In the genomic region with DNA sequence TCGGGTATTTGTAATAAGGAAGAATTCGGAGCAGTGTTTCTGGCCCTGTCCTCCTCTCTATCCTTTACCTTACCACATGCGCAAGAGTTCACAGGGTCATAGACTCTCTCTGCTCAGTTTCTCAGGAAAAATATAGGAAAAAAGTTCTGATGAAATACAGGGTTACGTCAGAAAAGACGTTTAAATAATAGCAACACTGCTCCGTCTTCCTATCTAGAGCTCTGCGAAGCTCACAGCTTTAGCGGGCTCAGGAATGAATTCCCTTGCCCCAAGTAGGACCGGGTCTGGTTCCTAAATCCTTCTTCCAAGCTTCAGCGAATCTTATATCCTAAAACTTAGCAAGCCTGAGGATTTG, we compare ENCODE assay signal across 8 cellular contexts. TPM values are rescaled to one million over a fixed set of nuclear protein-coding genes. Genes with fewer than 3 reads are reported as not detected.
DNase-seq lines count a peak whose midpoint lies in the region; TF ChIP-seq lines count a peak whose summit lies in the region.

No MANE protein-coding gene starts in this region.

- H3K4me3 ChIP-seq in Peyer's patch (peak overlapping the region; percentile 65 to 91 (median 80)), epithelial cell of proximal tubule (ENCODE audit: low read depth, low read length) (peak overlapping the region; percentile 96)

- no peak for TF ChIP-seq CTCF in Peyer's patch (IDR thresholded peaks at IDR 0.05)
- no peak for TF ChIP-seq CTCF in epithelial cell of proximal tubule (conservative IDR thresholded peaks at IDR 0.05; ENCODE audit: low read depth, low read length)
- no peak for TF ChIP-seq CTCF in progenitor cell of endocrine pancreas (IDR thresholded peaks at IDR 0.05; ENCODE audit: unreplicated experiment)

- H3K4me1 ChIP-seq in Peyer's patch, result peaks cover 0 to 32% (median 10%) of the 10 kb centered on the region in 4 donors

- H3K9me3 Mint-ChIP-seq in progenitor cell of endocrine pancreas (ENCODE audit: low read depth), result no peaks in the 10 kb centered on the region

- no peaks in the 10 kb centered on the region for H3K27me3 Mint-ChIP-seq in progenitor cell of endocrine pancreas

- TF ChIP-seq POLR2A in Peyer's patch (IDR thresholded peaks at IDR 0.05), result no peak

- H3K4me1 Mint-ChIP-seq in progenitor cell of endocrine pancreas (ENCODE audit: low read depth), result peaks cover 18% of the 10 kb centered on the region

- no peaks in the 10 kb centered on the region for H3K27me3 ChIP-seq in Peyer's patch

- H3K36me3 Mint-ChIP-seq in progenitor cell of endocrine pancreas (ENCODE audit: insufficient read depth), result peaks cover 24% of the 10 kb centered on the region

- H3K4me3 Mint-ChIP-seq in progenitor cell of endocrine pancreas (ENCODE audit: low read depth), result peak overlapping the region; percentile 100

- H3K27ac ChIP-seq in Peyer's patch, result peak overlapping the region; percentile 89 to 99 (median 91)

- H3K36me3 ChIP-seq in Peyer's patch, result peaks cover 0 to 36% (median 0%) of the 10 kb centered on the region in 3 donors

- H3K27ac Mint-ChIP-seq in progenitor cell of endocrine pancreas, result peak overlapping the region; percentile 100

- peak; percentile 10 for DNase-seq in GF-D8 (lab: John Stamatoyannopoulos, UW)
- DNase-seq in Peyer's patch, result no peak
- no peak for DNase-seq in epithelial cell of proximal tubule (ENCODE audit: low read depth)
- DNase-seq in progenitor cell of endocrine pancreas (ENCODE audit: low spot score, unreplicated experiment), result no peak
- DNase-seq in HPDE6-E6E7 (ENCODE audit: extremely low spot score), result no peak
- DNase-seq in DMS53 treated with DMSO at 0.1 percent for 48 hours (lab: John Stamatoyannopoulos, UW; ENCODE audit: unreplicated experiment), result no peak
- DNase-seq in GOT3 (lab: John Stamatoyannopoulos, UW), result no peak
- no peak for DNase-seq in D341Med (ENCODE audit: low spot score)

- H3K9me3 ChIP-seq in Peyer's patch, result no peaks in the 10 kb centered on the region

RNA-seq across cellular contexts. Expression of a gene that starts 0.4 kb away (rescaled TPM):
- 100 to 1,000 TPM in 1 of 4 donors, 10 to 100 TPM in 3; 25.4 to 101 (median 39.9) TPM for total RNA-seq in Peyer's patch
- 83.2 and 109 TPM in 2 replicates for total RNA-seq in epithelial cell of proximal tubule
- 37.1 and 37.5 TPM in 2 replicates for total RNA-seq in progenitor cell of endocrine pancreas

RNA-seq across cellular contexts. Expression of a gene that starts 0.5 kb away (rescaled TPM):
- 10 to 100 TPM; 11.4 to 24.7 (median 20.0) TPM for total RNA-seq in Peyer's patch
- total RNA-seq in epithelial cell of proximal tubule, result 4.7 and 8.8 TPM in 2 replicates
- 15.0 and 15.8 TPM in 2 replicates for total RNA-seq in progenitor cell of endocrine pancreas
